Comparison of ENCODE assay signal across 15 cellular contexts in the genomic region with DNA sequence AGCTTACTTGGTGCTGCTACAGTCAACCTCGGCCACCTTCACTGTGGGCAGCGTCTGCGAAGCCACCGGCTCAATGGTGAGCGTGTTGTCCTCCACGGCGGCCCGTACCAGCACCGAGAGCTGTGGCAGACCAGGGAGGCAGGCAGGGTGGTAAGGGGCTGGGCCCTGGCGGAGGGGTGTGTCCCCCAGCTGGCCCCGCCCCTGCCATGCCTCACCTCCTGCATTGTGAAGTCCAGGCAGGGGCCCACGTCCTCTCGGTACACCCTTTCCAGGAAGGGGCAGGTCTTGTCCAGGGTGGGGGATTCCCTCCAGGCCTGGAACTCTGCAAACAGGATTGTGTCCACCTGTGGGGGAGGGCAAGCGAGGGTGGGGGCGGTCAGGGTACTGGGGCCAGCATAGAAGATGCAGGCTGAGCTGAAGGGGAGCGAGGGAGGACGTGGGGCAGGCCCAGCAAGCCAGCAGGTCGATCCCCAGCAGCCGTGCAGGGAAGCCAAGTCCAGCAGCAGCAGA. TPM values are rescaled to one million over a fixed set of nuclear protein-coding genes. Genes with fewer than 3 reads are reported as not detected.
DNase-seq lines count a peak whose midpoint lies in the region; ATAC-seq, FAIRE-seq and TF ChIP-seq lines count a peak whose summit lies in the region.
"Had no signal": no experiment of that assay in that cellular context is flagged by ENCODE, and none has a peak within 500 bp of the region (broad histone marks: within the 10 kb centered on the region; RNA-seq: fewer than 3 reads in every experiment).

No MANE protein-coding gene starts in this region.

- intact Hi-C loops in activated CD4-positive, alpha-beta T cell treated with anti-CD3 and anti-CD28 coated beads, Interleukin-2, amount 10 ng/mL, durations not matched to agents 24 days and 14 days (cut with micrococcal nuclease), result no loop called here
- intact Hi-C loops in GM12878 (cut with micrococcal nuclease; ENCODE audit: unreplicated experiment), result no loop called here
- intact Hi-C loops in left colon (cut with DNase I, micrococcal nuclease), result loop anchor here in 1 of 2 donors (5.0 kb wide), 1 partner anchor 43 kb away; no protein-coding TSS in a partner anchor

- BruUV-seq in GM12878 (replicated peaks; lab: Mats Ljungman, UMichigan), result no TSS peak

- H2AFZ ChIP-seq in GM12878 (ENCODE audit: control insufficient read depth, low read depth, low read length), result no peak overlapping the region

- no peaks in the 10 kb centered on the region for H3K36me3 Mint-ChIP-seq in activated CD4-positive, alpha-beta T cell treated with anti-CD3 and anti-CD28 coated beads, Interleukin-2, amount 10 ng/mL, durations not matched to agents 24 days and 14 days (ENCODE audit: low read depth)
- peaks cover 15% of the 10 kb centered on the region for H3K36me3 Mint-ChIP-seq in chondrocyte (ENCODE audit: low read depth)

- no peak for TF ChIP-seq EP300 in GM12878 (IDR thresholded peaks at IDR 0.05; ENCODE audit: borderline replicate concordance in 1 of 2, control insufficient read depth in 1 of 2, low read depth in 2 of 2, low read length in 2 of 2)

- SMC1A ChIA-PET in GM12878 (lab: Charles Lee; ENCODE audit: uncharacterized antibody, unreplicated experiment), result interaction anchor here (1.2 to 11.0 kb wide), 2 partner anchors 104 to 179 kb away, joined by 3 to 168 read pairs; no protein-coding TSS in a partner anchor

- CTCF ChIA-PET in GM12878 (lab: Yijun Ruan, JAX), result interaction anchor here (0.8 to 11.4 kb wide), 4 partner anchors 26 to 175 kb away, joined by 3 to 321 read pairs (median 4); no protein-coding TSS in a partner anchor

- H3K27me3 ChIP-seq in GM12878 (replicated peaks in 1 of 2; ENCODE audit: control insufficient read depth in 2 of 2, insufficient read depth in 2 of 2, low read length in 1 of 2), result peaks cover 0 to 1% of the 10 kb centered on the region in 2 experiments; a peak in 1 of 4 replicates
- H3K27me3 ChIP-seq: heart right ventricle had no signal

- in situ Hi-C loops in GM12878 (cut with MboI), result no loop called here

- peak; percentile 64 for ATAC-seq in GM12878
- ATAC-seq in left colon, result peak; percentile 93
- ATAC-seq in HG03354 (IDR thresholded peaks at IDR 0.05; ENCODE audit: poor library complexity, severe bottlenecking, unreplicated experiment), result no peak
- ATAC-seq in GM21515 (IDR thresholded peaks at IDR 0.05; ENCODE audit: unreplicated experiment), result no peak

- H3K27ac Mint-ChIP-seq in activated CD4-positive, alpha-beta T cell treated with anti-CD3 and anti-CD28 coated beads, Interleukin-2, amount 10 ng/mL, durations not matched to agents 24 days and 14 days, result no peak overlapping the region
- no peak overlapping the region for H3K27ac Mint-ChIP-seq in chondrocyte (ENCODE audit: unreplicated experiment)

- RAD21 ChIA-PET in GM12878 (lab: Charles Lee; ENCODE audit: unreplicated experiment), result interaction anchor here (1.3 kb wide), 2 partner anchors 178 to 203 kb away, joined by 4 read pairs; no protein-coding TSS in a partner anchor

- H3K9ac ChIP-seq in GM12878 (ENCODE audit: control insufficient read depth, insufficient read depth, low read length), result no peak overlapping the region

- peak; percentile 73 for DNase-seq in activated CD4-positive, alpha-beta T cell treated with anti-CD3 and anti-CD28 coated beads, Interleukin-2, amount 10 ng/mL, durations not matched to agents 24 days and 14 days
- DNase-seq in activated CD4-positive, alpha-beta T cell treated with anti-CD3 and anti-CD28 coated beads for 4 hours, result no peak
- DNase-seq in GM12878 (ENCODE audit: low read depth, low spot score) (no peak), left colon (peak; percentile 46 to 53), chondrocyte (ENCODE audit: low spot score) (no peak)
- DNase-seq in stimulated activated CD8-positive, alpha-beta memory T cell treated with anti-CD3 and anti-CD28 coated beads, Interleukin-4, amount 100 ng/mL, for 48 hours, result peak; percentile 48
- DNase-seq: ACHN; DND-41; effector CD8-positive, alpha-beta T cell; heart right ventricle; NCI-H446 treated with DMSO at 0.1 percent for 48 hours; SHP77; stimulated activated naive CD4-positive, alpha-beta T cell had no signal

- no peaks in the 10 kb centered on the region for H3K4me1 Mint-ChIP-seq in activated CD4-positive, alpha-beta T cell treated with anti-CD3 and anti-CD28 coated beads, Interleukin-2, amount 10 ng/mL, durations not matched to agents 24 days and 14 days
- no peaks in the 10 kb centered on the region for H3K4me1 Mint-ChIP-seq in chondrocyte (ENCODE audit: low read depth)

- no peaks in the 10 kb centered on the region for H4K20me1 ChIP-seq in GM12878 (ENCODE audit: control insufficient read depth, insufficient read depth)

- H3K4me2 ChIP-seq in GM12878 (ENCODE audit: control insufficient read depth, insufficient read depth), result no peak overlapping the region

- FAIRE-seq in GM12878 (lab: Jason Lieb, UNC), result no peak

- no peak overlapping the region for H3K4me3 Mint-ChIP-seq in activated CD4-positive, alpha-beta T cell treated with anti-CD3 and anti-CD28 coated beads, Interleukin-2, amount 10 ng/mL, durations not matched to agents 24 days and 14 days
- H3K4me3 Mint-ChIP-seq in chondrocyte (ENCODE audit: unreplicated experiment), result no peak overlapping the region

- H3K4me1 ChIP-seq in GM12878 (ENCODE audit: control insufficient read depth, insufficient read depth, low read length), result no peaks in the 10 kb centered on the region

- POLR2A ChIA-PET in GM12878 (lab: Charles Lee), result no interaction called here

- TF ChIP-seq CTCF in GM12878 (IDR thresholded peaks at IDR 0.05 in 2 of 3, conservative IDR thresholded peaks at IDR 0.05 in 1 of 3; ENCODE audit: control insufficient read depth in 2 of 3, extremely low read depth in 1 of 3, insufficient read depth in 1 of 3, low read depth in 3 of 3, low read length in 3 of 3) (no peak), chondrocyte (IDR thresholded peaks at IDR 0.05) (no peak)

- H3K9me3 ChIP-seq in GM12878 (replicated peaks; ENCODE audit: control insufficient read depth, insufficient read depth, low read length), result no peaks in the 10 kb centered on the region
- H3K9me3 ChIP-seq: heart right ventricle had no signal

- TF ChIP-seq RAD21 in GM12878 (IDR thresholded peaks at IDR 0.05; ENCODE audit: insufficient read depth, low read depth, low read length), result no peak

- no peaks in the 10 kb centered on the region for H3K27me3 Mint-ChIP-seq in activated CD4-positive, alpha-beta T cell treated with anti-CD3 and anti-CD28 coated beads, Interleukin-2, amount 10 ng/mL, durations not matched to agents 24 days and 14 days
- H3K27me3 Mint-ChIP-seq in chondrocyte (ENCODE audit: low read depth), result no peaks in the 10 kb centered on the region

- WGBS in GM12878 (ENCODE audit: insufficient coverage, insufficient replicate concordance, low lambda C conversion rate, missing lambda C conversion rate), result 39% methylated on average over 19 of the region's 19 CpGs

- no peak overlapping the region for H3K4me3 ChIP-seq in GM12878

- H3K36me3 ChIP-seq in GM12878 (ENCODE audit: control insufficient read depth in 2 of 2, insufficient read depth in 2 of 2, low read length in 1 of 2), result no peaks in the 10 kb centered on the region

- no peaks in the 10 kb centered on the region for H3K9me3 Mint-ChIP-seq in activated CD4-positive, alpha-beta T cell treated with anti-CD3 and anti-CD28 coated beads, Interleukin-2, amount 10 ng/mL, durations not matched to agents 24 days and 14 days
- no peaks in the 10 kb centered on the region for H3K9me3 Mint-ChIP-seq in chondrocyte (ENCODE audit: low read depth)

- no peaks in the 10 kb centered on the region for H3K79me2 ChIP-seq in GM12878 (ENCODE audit: control insufficient read depth, insufficient read depth, low read length)

- no peak overlapping the region for H3K27ac ChIP-seq in GM12878 (ENCODE audit: control insufficient read depth, insufficient read depth)
- H3K27ac ChIP-seq: heart right ventricle had no signal

- no peak for TF ChIP-seq POLR2A in GM12878 (IDR thresholded peaks at IDR 0.05; ENCODE audit: low read depth, low read length)

RNA-seq across cellular contexts. Expression of a gene that starts 12.8 kb away (rescaled TPM):
- 0.12 and 0.26 TPM in 2 replicates for total RNA-seq in activated CD4-positive, alpha-beta T cell treated with anti-CD3 and anti-CD28 coated beads, Interleukin-2, amount 10 ng/mL, durations not matched to agents 24 days and 14 days
- not detected in 2 replicates for total RNA-seq in GM12878 (2013; cell fraction: nucleolus; rRNA removed)
- total RNA-seq in GM12878 (2014; rRNA removed) (not detected in 2 replicates), GM12878 (2014; rRNA removed; fragmentation: Illumina TruSeq; extraction: Trizol) (not detected in 2 replicates), GM12878 (2021) (0.11 TPM in 1 of 2 replicates, not detected in the other), left colon (1 to 10 TPM; 3.1 to 7.0 TPM), chondrocyte (9.7 to 24.7 TPM (median 24.1 TPM) in 3 replicates)
- not detected for polyA plus RNA-seq in GM12878 (2011; ENCODE audit: low read depth)
- polyA plus RNA-seq in GM12878 (2011; rRNA removed) (not detected in 2 replicates), GM12878 (2014; fragmentation: Illumina TruSeq; extraction: Trizol) (not detected in 2 replicates), GM12878 (2014; fragmentation: Nextera tagmentation; extraction: Ambion mirVana) (not detected), GM12878 (2014; rRNA removed) (0.04 TPM in 1 of 2 replicates, not detected in the other), GM12878 (2016; fragmentation: Nextera tagmentation; extraction: Ambion mirVana) (not detected)
- polyA plus RNA-seq in GM12878 (2011; cell fraction: cytosol; rRNA removed), result 0.04 TPM in 1 of 2 replicates, not detected in the other
- polyA plus RNA-seq in GM12878 (2011; cell fraction: nucleus; rRNA removed), result not detected in 2 replicates
- 0.07 TPM in 1 of 2 replicates, not detected in the other for polyA plus RNA-seq in GM12878 (2012)
- not detected in 2 replicates for polyA minus RNA-seq in GM12878 (2011; rRNA and poly(A)+ RNA removed)
- polyA minus RNA-seq in GM12878 (2011; cell fraction: cytosol; rRNA and poly(A)+ RNA removed), result 1.1 TPM in 1 of 2 replicates, not detected in the other
- not detected in 2 replicates for polyA minus RNA-seq in GM12878 (2011; cell fraction: nucleus; rRNA and poly(A)+ RNA removed)

RNA-seq across cellular contexts. Expression of a gene that starts 13.2 kb away (rescaled TPM):
- 13.5 and 15.6 TPM in 2 replicates for total RNA-seq in activated CD4-positive, alpha-beta T cell treated with anti-CD3 and anti-CD28 coated beads, Interleukin-2, amount 10 ng/mL, durations not matched to agents 24 days and 14 days
- 30.8 and 34.8 TPM in 2 replicates for total RNA-seq in GM12878 (2013; cell fraction: nucleolus; rRNA removed)
- total RNA-seq in GM12878 (2014; rRNA removed) (7.2 and 9.3 TPM in 2 replicates), GM12878 (2014; rRNA removed; fragmentation: Illumina TruSeq; extraction: Trizol) (2.3 and 3.2 TPM in 2 replicates), GM12878 (2021) (5.7 and 7.7 TPM in 2 replicates), left colon (10 to 100 TPM in 1 of 2 donors, 1 to 10 TPM in 1; 6.9 to 18.7 TPM), chondrocyte (206 to 263 TPM (median 255 TPM) in 3 replicates)
- polyA plus RNA-seq in GM12878 (2011; ENCODE audit: low read depth), result 2.6 TPM
- polyA plus RNA-seq in GM12878 (2011; rRNA removed) (3.9 and 7.5 TPM in 2 replicates), GM12878 (2014; fragmentation: Illumina TruSeq; extraction: Trizol) (2.3 and 4.2 TPM in 2 replicates), GM12878 (2014; fragmentation: Nextera tagmentation; extraction: Ambion mirVana) (under 1 TPM; 0.23 to 0.44 TPM), GM12878 (2014; rRNA removed) (6.8 and 8.1 TPM in 2 replicates), GM12878 (2016; fragmentation: Nextera tagmentation; extraction: Ambion mirVana) (1 to 10 TPM; 1.4 to 4.2 TPM)
- 8.7 and 13.3 TPM in 2 replicates for polyA plus RNA-seq in GM12878 (2011; cell fraction: cytosol; rRNA removed)
- 80.2 and 98.8 TPM in 2 replicates for polyA plus RNA-seq in GM12878 (2011; cell fraction: nucleus; rRNA removed)
- 6.8 and 7.1 TPM in 2 replicates for polyA plus RNA-seq in GM12878 (2012)
- polyA minus RNA-seq in GM12878 (2011; rRNA and poly(A)+ RNA removed), result 4.1 and 9.9 TPM in 2 replicates
- polyA minus RNA-seq in GM12878 (2011; cell fraction: cytosol; rRNA and poly(A)+ RNA removed), result 4.9 and 6.8 TPM in 2 replicates
- polyA minus RNA-seq in GM12878 (2011; cell fraction: nucleus; rRNA and poly(A)+ RNA removed), result 6.8 and 9.2 TPM in 2 replicates

RNA-seq across cellular contexts. Expression of a gene that starts 45.6 kb away (rescaled TPM):
- total RNA-seq in activated CD4-positive, alpha-beta T cell treated with anti-CD3 and anti-CD28 coated beads, Interleukin-2, amount 10 ng/mL, durations not matched to agents 24 days and 14 days, result 0.07 TPM in 1 of 2 replicates, not detected in the other
- 0.08 TPM in 1 of 2 replicates, not detected in the other for total RNA-seq in GM12878 (2013; cell fraction: nucleolus; rRNA removed)
- total RNA-seq in GM12878 (2014; rRNA removed) (0.06 TPM in 1 of 2 replicates, not detected in the other), GM12878 (2014; rRNA removed; fragmentation: Illumina TruSeq; extraction: Trizol) (0.05 TPM in 1 of 2 replicates, not detected in the other), GM12878 (2021) (0.08 and 0.13 TPM in 2 replicates), left colon (1 to 10 TPM in 1 of 2 donors, under 1 TPM in 1; 0.64 to 1.6 TPM), chondrocyte (1.3 to 4.5 TPM (median 2.8 TPM) in 3 replicates)
- 1.4 TPM for polyA plus RNA-seq in GM12878 (2011; ENCODE audit: low read depth)
- polyA plus RNA-seq in GM12878 (2011; rRNA removed) (0.12 and 0.15 TPM in 2 replicates), GM12878 (2014; fragmentation: Illumina TruSeq; extraction: Trizol) (0.03 and 0.25 TPM in 2 replicates), GM12878 (2014; fragmentation: Nextera tagmentation; extraction: Ambion mirVana) (under 1 TPM; 0.34 to 0.44 TPM), GM12878 (2014; rRNA removed) (0.05 TPM in 1 of 2 replicates, not detected in the other), GM12878 (2016; fragmentation: Nextera tagmentation; extraction: Ambion mirVana) (1 to 10 TPM; 2.4 to 3.4 TPM)
- polyA plus RNA-seq in GM12878 (2011; cell fraction: cytosol; rRNA removed), result 0.13 and 0.18 TPM in 2 replicates
- polyA plus RNA-seq in GM12878 (2011; cell fraction: nucleus; rRNA removed), result 0.38 and 1.1 TPM in 2 replicates
- 1.7 and 2.0 TPM in 2 replicates for polyA plus RNA-seq in GM12878 (2012)
- polyA minus RNA-seq in GM12878 (2011; rRNA and poly(A)+ RNA removed), result 0.15 TPM in 1 of 2 replicates, not detected in the other
- not detected in 2 replicates for polyA minus RNA-seq in GM12878 (2011; cell fraction: cytosol; rRNA and poly(A)+ RNA removed)
- polyA minus RNA-seq in GM12878 (2011; cell fraction: nucleus; rRNA and poly(A)+ RNA removed), result 0.29 and 0.36 TPM in 2 replicates

Comparison
In these comparisons a context has a peak if more than half of its experiments do, and no peak if none do; other contexts are left out.
1. DNase-seq: peak in activated CD4-positive, alpha-beta T cell treated with anti-CD3 and anti-CD28 coated beads, Interleukin-2, amount 10 ng/mL, durations not matched to agents 24 days and 14 days (single experiment), left colon (2 of 2) and stimulated activated CD8-positive, alpha-beta memory T cell treated with anti-CD3 and anti-CD28 coated beads, Interleukin-4, amount 100 ng/mL, for 48 hours (single experiment); none in activated CD4-positive, alpha-beta T cell treated with anti-CD3 and anti-CD28 coated beads for 4 hours (0 of 2), GM12878 (single experiment) and chondrocyte (single experiment).
2. ATAC-seq: peak in GM12878 (single experiment) and left colon (single experiment); none in HG03354 (single experiment) and GM21515 (single experiment).